In genomic region chr13:113776231-113777125, GRCh38 we compare ENCODE assay signal across 21 cellular contexts. TPM values are rescaled to one million over a fixed set of nuclear protein-coding genes. Genes with fewer than 3 reads are reported as not detected.
DNase-seq lines count a peak whose midpoint lies in the region; ATAC-seq and TF ChIP-seq lines count a peak whose summit lies in the region.
"Had no signal": no experiment of that assay in that cellular context is flagged by ENCODE, and none has a peak within 500 bp of the region (broad histone marks: within the 10 kb centered on the region; RNA-seq: fewer than 3 reads in every experiment).

No MANE protein-coding gene starts in this region.

- no peak overlapping the region for H3K27ac ChIP-seq in esophagus squamous epithelium
- H3K27ac ChIP-seq: body of pancreas, GM23248, sigmoid colon, thoracic aorta had no signal

- TF ChIP-seq POLR2A in esophagus squamous epithelium (IDR thresholded peaks at IDR 0.05) = no peak

- TF ChIP-seq CTCF in WTC11 (IDR thresholded peaks at IDR 0.05) (no peak), esophagus squamous epithelium (IDR thresholded peaks at IDR 0.05) (no peak)

- peaks cover 10% of the 10 kb centered on the region for H3K9me3 Mint-ChIP-seq in WTC11

- peaks cover 0 to 31% (median 0%) of the 10 kb centered on the region in 4 donors for H3K27me3 ChIP-seq in esophagus squamous epithelium
- H3K27me3 ChIP-seq: body of pancreas had no signal

- CTCF ChIA-PET in WTC11 (lab: Charles Lee) = interaction anchor here (0.6 to 1.4 kb wide), 4 partner anchors 19 to 227 kb away, joined by 3 read pairs; no protein-coding TSS in a partner anchor

- no peaks in the 10 kb centered on the region for H3K4me1 Mint-ChIP-seq in WTC11
- H3K4me1 Mint-ChIP-seq: endodermal cell, mesothelial cell of epicardium had no signal

- H3K36me3 ChIP-seq in esophagus squamous epithelium = no peaks in the 10 kb centered on the region
- H3K36me3 ChIP-seq: sigmoid colon had no signal

- POLR2A ChIA-PET in WTC11 (lab: Charles Lee) = no interaction called here

- intact Hi-C loops in esophagus squamous epithelium (cut with DNase I) = no loop called here

- H3K4me3 ChIP-seq in esophagus squamous epithelium = no peak overlapping the region
- H3K4me3 ChIP-seq: body of pancreas, GM23248, sigmoid colon, thoracic aorta had no signal

- WGBS in esophagus squamous epithelium, 2 donors = 62 to 88% methylated on average over 13 to 30 of the region's 35 CpGs

- H3K4me1 ChIP-seq in esophagus squamous epithelium = peaks cover 0 to 10% (median 0%) of the 10 kb centered on the region in 3 donors
- H3K4me1 ChIP-seq: body of pancreas, sigmoid colon had no signal

- DNase-seq in COR-L47 (lab: John Stamatoyannopoulos, UW) (peak; percentile 12), NCI-H1092 (lab: John Stamatoyannopoulos, UW) (peak; percentile 74), NCI-H510A (lab: John Stamatoyannopoulos, UW) (peak; percentile 75), WTC11 (ENCODE audit: low spot score) (no peak), esophagus squamous epithelium (lab: John Stamatoyannopoulos, UW) (no peak)
- DNase-seq in activated CD4-positive, alpha-beta T cell treated with anti-CD3 and anti-CD28 coated beads for 48 hours = no peak
- DNase-seq: activated CD4-positive, alpha-beta T cell treated with anti-CD3 and anti-CD28 coated beads for 1 hour; activated naive CD8-positive, alpha-beta T cell treated with anti-CD3 and anti-CD28 coated beads, Interleukin-2, amount 10 ng/mL, durations not matched to agents 7 days and 5 days; body of pancreas; C1 segment of cervical spinal cord; left cardiac atrium; NK-92 treated with Interleukin-12 subunit alpha and Interleukin-12 subunit beta, amount 100 ng/mL, for 24 hours; sigmoid colon had no signal

- H3K9me3 ChIP-seq in esophagus squamous epithelium = no peaks in the 10 kb centered on the region
- H3K9me3 ChIP-seq: sigmoid colon, thoracic aorta had no signal

- H3K36me3 Mint-ChIP-seq in WTC11 = no peaks in the 10 kb centered on the region; the same call in 1 of the 2 replicates
- H3K36me3 Mint-ChIP-seq: activated naive CD8-positive, alpha-beta T cell treated with anti-CD3 and anti-CD28 coated beads, Interleukin-2, amount 10 ng/mL, durations not matched to agents 7 days and 5 days; mesothelial cell of epicardium; natural killer cell treated with Interleukin-12 subunit alpha and Interleukin-12 subunit beta and Interleukin-15 and Interleukin-18, amount 100 ng/mL, for 72 hours had no signal

- no peaks in the 10 kb centered on the region; the same call in 1 of the 2 replicates for H3K27me3 Mint-ChIP-seq in WTC11 (ENCODE audit: low read depth)

- H3K4me3 Mint-ChIP-seq in WTC11 = no peak overlapping the region
- H3K4me3 Mint-ChIP-seq: activated naive CD8-positive, alpha-beta T cell treated with anti-CD3 and anti-CD28 coated beads, Interleukin-2, amount 10 ng/mL, durations not matched to agents 7 days and 5 days; activated T-helper 1 cell treated with anti-CD3 and anti-CD28 coated beads, Interleukin-12 subunit alpha, Interleukin-12 subunit beta, Interleukin-2, Interleukin-4 antibody, amounts not matched to agents 30 ng/mL and 10 ng/mL and 1 ng/mL, durations not matched to agents 14 hours and 24 hours and 36 hours; endodermal cell; mesothelial cell of epicardium; natural killer cell treated with Interleukin-12 subunit alpha and Interleukin-12 subunit beta and Interleukin-15 and Interleukin-18, amount 100 ng/mL, for 72 hours had no signal

- no peak for ATAC-seq in WTC11
- no peak for ATAC-seq in HG02981 (IDR thresholded peaks at IDR 0.05; ENCODE audit: unreplicated experiment)
- no peak for ATAC-seq in GM21447 (IDR thresholded peaks at IDR 0.05; ENCODE audit: unreplicated experiment)

- no peak overlapping the region for H3K27ac Mint-ChIP-seq in WTC11
- H3K27ac Mint-ChIP-seq: activated naive CD8-positive, alpha-beta T cell treated with anti-CD3 and anti-CD28 coated beads, Interleukin-2, amount 10 ng/mL, durations not matched to agents 7 days and 5 days; activated T-helper 1 cell treated with anti-CD3 and anti-CD28 coated beads, Interleukin-12 subunit alpha, Interleukin-12 subunit beta, Interleukin-2, Interleukin-4 antibody, amounts not matched to agents 30 ng/mL and 10 ng/mL and 1 ng/mL, durations not matched to agents 14 hours and 24 hours and 36 hours; endodermal cell; mesothelial cell of epicardium; natural killer cell treated with Interleukin-12 subunit alpha and Interleukin-12 subunit beta and Interleukin-15 and Interleukin-18, amount 100 ng/mL, for 72 hours had no signal

TF ChIP-seq in WTC11, 78 proteins besides CTCF, POLR2A, EP300 and RAD21:
- TF ChIP-seq ZNF121 (CRISPR knock-in tag; IDR thresholded peaks at IDR 0.05) = no peak
- TF ChIP-seq, protein P1, sequence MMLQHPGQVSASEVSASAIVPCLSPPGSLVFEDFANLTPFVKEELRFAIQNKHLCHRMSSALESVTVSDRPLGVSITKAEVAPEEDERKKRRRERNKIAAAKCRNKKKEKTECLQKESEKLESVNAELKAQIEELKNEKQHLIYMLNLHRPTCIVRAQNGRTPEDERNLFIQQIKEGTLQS (CRISPR knock-in tag; conservative IDR thresholded peaks at IDR 0.05) = 0 out of 2 replicates have a peak, but pooled peaks have one; percentile 31

RNA-seq across cellular contexts. Expression of gene TMEM255B, which starts 17.5 kb away (rescaled TPM):
- 4.7 to 5.9 TPM (median 4.8 TPM) in 3 replicates for total RNA-seq in WTC11 (2021)
- 1 to 10 TPM in 2 of 4 donors, under 1 TPM in 1, not detected in 1; 0.30 to 9.2 (median 3.2) TPM for total RNA-seq in esophagus squamous epithelium
- total RNA-seq: GM23248 had no signal

Comparison
In these comparisons a context has a peak if more than half of its experiments do, and no peak if none do; other contexts are left out.
1. DNase-seq: peak in COR-L47 (single experiment), NCI-H1092 (single experiment) and NCI-H510A (single experiment); none in WTC11 (single experiment), esophagus squamous epithelium (single experiment) and activated CD4-positive, alpha-beta T cell treated with anti-CD3 and anti-CD28 coated beads for 48 hours (single experiment).